ENCODE assay signal across 8 cellular contexts in the genomic region with DNA sequence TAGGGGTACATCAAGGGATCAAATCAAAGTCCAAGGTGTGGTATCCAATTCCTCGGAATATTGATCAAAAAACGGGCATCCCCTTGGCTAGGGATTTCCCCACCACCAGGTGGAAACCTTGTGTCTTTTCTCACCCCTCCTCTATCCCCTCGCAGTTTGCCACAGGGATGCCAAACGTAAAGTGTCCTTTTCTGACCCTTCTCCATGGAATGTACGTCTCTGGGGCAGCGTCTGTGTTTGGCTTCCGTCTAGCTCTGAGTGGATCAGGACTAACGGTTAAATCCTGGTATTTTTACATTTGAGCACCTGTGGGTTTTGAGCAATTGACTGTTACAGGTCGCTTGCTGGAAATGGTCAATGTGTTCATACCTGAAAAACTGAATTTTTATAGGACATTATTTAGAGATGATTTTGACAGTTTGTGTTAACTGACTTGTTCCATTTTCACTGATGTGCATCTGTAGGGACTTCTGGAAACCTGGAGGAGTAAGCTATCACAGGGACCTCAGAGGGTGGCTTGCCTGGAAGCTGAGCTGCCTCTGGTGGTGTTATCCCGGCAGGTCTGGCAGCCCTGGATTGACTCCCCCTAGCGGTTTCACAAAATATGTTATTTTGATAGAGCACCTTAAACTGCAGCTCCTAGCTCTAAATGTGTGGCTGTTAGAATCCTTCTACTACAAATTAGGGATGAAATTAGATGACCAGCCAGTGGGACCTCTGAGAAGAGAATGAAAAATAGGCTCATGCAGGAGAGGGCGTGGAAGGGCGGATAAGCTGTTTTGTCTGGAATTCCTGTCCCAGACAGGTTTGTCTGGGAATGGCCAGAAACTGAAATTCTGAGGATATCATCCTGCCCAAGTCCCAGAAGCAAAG. TPM values are rescaled to one million over a fixed set of nuclear protein-coding genes. Genes with fewer than 3 reads are reported as not detected.
DNase-seq lines count a peak whose midpoint lies in the region; ATAC-seq and TF ChIP-seq lines count a peak whose summit lies in the region.

No MANE protein-coding gene starts in this region.

- H3K36me3 Mint-ChIP-seq in CD8-positive, alpha-beta T cell = no peaks in the 10 kb centered on the region
- no peaks in the 10 kb centered on the region for H3K36me3 Mint-ChIP-seq in activated CD4-positive, alpha-beta T cell treated with anti-CD3 and anti-CD28 coated beads, Interleukin-2, amount 10 ng/mL, durations not matched to agents 24 days and 14 days (ENCODE audit: low read depth)

- H3K9ac ChIP-seq in endocrine pancreas (ENCODE audit: control insufficient read depth, insufficient read depth, low read length) = peak overlapping the region; percentile 76

- H3K9me3 ChIP-seq in CD8-positive, alpha-beta T cell (ENCODE audit: low read length) = no peaks in the 10 kb centered on the region
- no peaks in the 10 kb centered on the region for H3K9me3 ChIP-seq in endocrine pancreas (ENCODE audit: control insufficient read depth, low read length)
- H3K9me3 ChIP-seq in mesodermal cell (ENCODE audit: control insufficient read depth, low read length) = no peaks in the 10 kb centered on the region
- H3K9me3 ChIP-seq in thymus (ENCODE audit: control insufficient read depth) = no peaks in the 10 kb centered on the region

- peak in 6 of 7 experiments; percentile 16 to 60 (median 42) for DNase-seq in CD8-positive, alpha-beta T cell
- DNase-seq in NCI-H460 (ENCODE audit: extremely low read depth, low read depth) = peak; percentile 75
- DNase-seq in activated CD4-positive, alpha-beta T cell treated with anti-CD3 and anti-CD28 coated beads, Interleukin-2, amount 10 ng/mL, durations not matched to agents 24 days and 14 days = peak; percentile 84

- H3K4me3 Mint-ChIP-seq in CD8-positive, alpha-beta T cell = no peak overlapping the region
- peak overlapping the region; percentile 75 for H3K4me3 Mint-ChIP-seq in activated CD4-positive, alpha-beta T cell treated with anti-CD3 and anti-CD28 coated beads, Interleukin-2, amount 10 ng/mL, durations not matched to agents 24 days and 14 days

- no peak overlapping the region for H3K27ac ChIP-seq in CD8-positive, alpha-beta T cell (ENCODE audit: low read depth, low read length)
- peak overlapping the region; percentile 33 for H3K27ac ChIP-seq in mesodermal cell (ENCODE audit: low read depth, low read length, severe bottlenecking)
- peak overlapping the region; percentile 82 for H3K27ac ChIP-seq in thymus (ENCODE audit: low read depth)

- no peaks in the 10 kb centered on the region for H3K27me3 ChIP-seq in CD8-positive, alpha-beta T cell (ENCODE audit: insufficient read depth, low read length)
- H3K27me3 ChIP-seq in endocrine pancreas (ENCODE audit: control insufficient read depth, insufficient read depth, low read length) (no peaks in the 10 kb centered on the region), thymus (ENCODE audit: control insufficient read depth, insufficient read depth) (no peaks in the 10 kb centered on the region)

- CTCF ChIA-PET in CD8-positive, alpha-beta T cell (lab: Charles Lee) = interaction anchor here (0.8 to 3.8 kb wide), 14 partner anchors 9 to 702 kb away, joined by 3 to 32 read pairs (median 3); a partner anchor contains a TSS

- ATAC-seq in CD8-positive, alpha-beta T cell = peak; percentile 84
- ATAC-seq in GM19372 (IDR thresholded peaks at IDR 0.05; ENCODE audit: low read depth, unreplicated experiment) (peak; percentile 67), HG03439 (IDR thresholded peaks at IDR 0.05; ENCODE audit: unreplicated experiment) (peak; percentile 47)

- intact Hi-C loops in CD8-positive, alpha-beta T cell (cut with DNase I, micrococcal nuclease) = loop anchor here (1.0 to 10.0 kb wide), 3 partner anchors 9 to 595 kb away; no protein-coding TSS in a partner anchor
- intact Hi-C loops in activated CD4-positive, alpha-beta T cell treated with anti-CD3 and anti-CD28 coated beads, Interleukin-2, amount 10 ng/mL, durations not matched to agents 24 days and 14 days (cut with micrococcal nuclease) = loop anchor here (1.0 to 10.0 kb wide), 13 partner anchors 8 to 715 kb away; a partner anchor contains a TSS

- H3K27me3 Mint-ChIP-seq in CD8-positive, alpha-beta T cell (ENCODE audit: low read depth) = peaks cover 2% of the 10 kb centered on the region
- peaks cover 5% of the 10 kb centered on the region for H3K27me3 Mint-ChIP-seq in activated CD4-positive, alpha-beta T cell treated with anti-CD3 and anti-CD28 coated beads, Interleukin-2, amount 10 ng/mL, durations not matched to agents 24 days and 14 days

- peaks cover 15% of the 10 kb centered on the region for H3K4me1 Mint-ChIP-seq in CD8-positive, alpha-beta T cell (ENCODE audit: low read depth)
- H3K4me1 Mint-ChIP-seq in activated CD4-positive, alpha-beta T cell treated with anti-CD3 and anti-CD28 coated beads, Interleukin-2, amount 10 ng/mL, durations not matched to agents 24 days and 14 days = peaks cover 32% of the 10 kb centered on the region

- no peaks in the 10 kb centered on the region for H3K9me3 Mint-ChIP-seq in CD8-positive, alpha-beta T cell
- no peaks in the 10 kb centered on the region for H3K9me3 Mint-ChIP-seq in activated CD4-positive, alpha-beta T cell treated with anti-CD3 and anti-CD28 coated beads, Interleukin-2, amount 10 ng/mL, durations not matched to agents 24 days and 14 days

- TF ChIP-seq CTCF in CD8-positive, alpha-beta T cell (IDR thresholded peaks at IDR 0.05) = peak; percentile 74

- H3K4me3 ChIP-seq in CD8-positive, alpha-beta T cell (ENCODE audit: low read depth, low read length) = no peak overlapping the region
- H3K4me3 ChIP-seq in endocrine pancreas (ENCODE audit: control insufficient read depth, insufficient read depth, low read length) (peak overlapping the region; percentile 79), mesodermal cell (ENCODE audit: extremely low read depth, insufficient read depth, low read length, poor library complexity, severe bottlenecking) (no peak overlapping the region), thymus (ENCODE audit: low read length) (no peak overlapping the region)

- H3K4me1 ChIP-seq in CD8-positive, alpha-beta T cell (ENCODE audit: insufficient read depth, low read length) = peaks cover 5% of the 10 kb centered on the region
- peaks cover 3% of the 10 kb centered on the region for H3K4me1 ChIP-seq in endocrine pancreas (ENCODE audit: control insufficient read depth, insufficient read depth, low read length)
- peaks cover 14% of the 10 kb centered on the region for H3K4me1 ChIP-seq in mesodermal cell (ENCODE audit: control insufficient read depth, insufficient read depth, low read length, poor library complexity, severe bottlenecking)
- peaks cover 7% of the 10 kb centered on the region for H3K4me1 ChIP-seq in thymus (ENCODE audit: control insufficient read depth, insufficient read depth, low read length)

- POLR2A ChIA-PET in CD8-positive, alpha-beta T cell (lab: Charles Lee) = no interaction called here

- 18 to 33% methylated on average over 6 to 11 of the region's 13 CpGs for WGBS in mesodermal cell (ENCODE audit: insufficient coverage in 2 of 2), 2 experiments
- WGBS in thymus = 47% methylated on average over 13 of the region's 13 CpGs

- no peaks in the 10 kb centered on the region for H3K36me3 ChIP-seq in CD8-positive, alpha-beta T cell (ENCODE audit: insufficient read depth, low read length)
- H3K36me3 ChIP-seq in endocrine pancreas (ENCODE audit: control insufficient read depth, insufficient read depth, low read length) (no peaks in the 10 kb centered on the region), mesodermal cell (ENCODE audit: control insufficient read depth, insufficient read depth, low read length) (no peaks in the 10 kb centered on the region), thymus (ENCODE audit: control insufficient read depth, insufficient read depth) (no peaks in the 10 kb centered on the region)

- no peak overlapping the region for H3K27ac Mint-ChIP-seq in CD8-positive, alpha-beta T cell
- peak overlapping the region; percentile 98 for H3K27ac Mint-ChIP-seq in activated CD4-positive, alpha-beta T cell treated with anti-CD3 and anti-CD28 coated beads, Interleukin-2, amount 10 ng/mL, durations not matched to agents 24 days and 14 days

RNA-seq across cellular contexts. Expression of a gene that starts 8.8 kb away (rescaled TPM):
- under 1 TPM in 1 of 2 experiments, not detected in 1; 0.54 TPM for total RNA-seq in CD8-positive, alpha-beta T cell
- 38.6 and 39.8 TPM in 2 replicates for total RNA-seq in NCI-H460 (2014; rRNA removed; shearing (Covaris generic))
- 45.4 and 55.4 TPM in 2 replicates for polyA plus RNA-seq in NCI-H460 (2014; cell fraction: nucleus; rRNA removed)
- 26.5 and 35.1 TPM in 2 replicates for total RNA-seq in activated CD4-positive, alpha-beta T cell treated with anti-CD3 and anti-CD28 coated beads, Interleukin-2, amount 10 ng/mL, durations not matched to agents 24 days and 14 days
- polyA plus RNA-seq in mesodermal cell (2013, experiment 1 of 2) = 31.3 TPM
- 30.6 TPM for polyA plus RNA-seq in mesodermal cell (2013, experiment 2 of 2)
- polyA plus RNA-seq in thymus = 88.2 TPM

Comparison
In these comparisons a context has a peak if more than half of its experiments do, and no peak if none do; other contexts are left out.
1. RNA of a gene that starts 8.8 kb away (total RNA-seq): 38.6 to 39.8 TPM in NCI-H460 and 26.5 to 35.1 TPM in activated CD4-positive, alpha-beta T cell treated with anti-CD3 and anti-CD28 coated beads, Interleukin-2, amount 10 ng/mL, durations not matched to agents 24 days and 14 days; 0.54 TPM in CD8-positive, alpha-beta T cell; every median in the first group is over 10 times any median in the second.
2. Peak in every context shown above with its lines, with median percentiles within 50 percentile points of each other: ATAC-seq and DNase-seq.